9 cellular contexts compared by ENCODE assay signal in the genomic region with DNA sequence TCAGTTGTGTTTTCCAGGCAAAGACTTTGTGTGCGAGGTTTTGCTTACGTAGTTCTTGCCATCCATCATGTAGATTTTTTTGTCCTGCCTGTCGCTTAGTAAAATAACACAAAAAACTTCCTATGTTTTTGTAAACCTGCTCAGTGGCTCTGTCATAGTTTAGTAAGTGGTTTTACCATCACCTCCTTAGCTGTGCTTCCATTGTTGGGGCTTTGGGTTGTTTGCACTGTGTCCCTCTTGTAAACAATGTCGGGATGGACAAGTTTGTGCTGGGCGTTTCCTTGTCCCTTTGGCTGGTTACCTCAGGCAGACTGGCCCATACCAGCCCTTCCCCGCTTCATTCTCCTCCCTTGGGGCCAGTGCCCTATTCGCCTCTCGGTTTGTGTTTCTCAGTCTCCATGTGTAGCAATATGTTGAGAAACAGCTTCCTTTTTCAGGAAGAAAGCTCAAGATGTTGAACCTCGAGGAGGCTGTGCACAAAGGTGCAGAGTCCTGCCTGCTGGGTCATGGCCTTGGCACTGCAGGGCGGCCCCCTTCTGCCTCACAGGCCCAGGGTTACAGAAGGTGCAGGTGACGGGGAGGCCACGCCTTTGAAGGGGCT.
DNase-seq lines count a peak whose midpoint lies in the region; ATAC-seq, FAIRE-seq and TF ChIP-seq lines count a peak whose summit lies in the region.
"Had no signal": no experiment of that assay in that cellular context is flagged by ENCODE, and none has a peak within 500 bp of the region (broad histone marks: within the 10 kb centered on the region; RNA-seq: fewer than 3 reads in every experiment).

No MANE protein-coding gene starts in this region.

- H3K4me2 ChIP-seq in H1 (ENCODE audit: insufficient read depth in 1 of 2, low read depth in 2 of 2, low read length in 2 of 2) (no peak overlapping the region), smooth muscle cell (peak overlapping the region; percentile 33)

- no peak overlapping the region for H2BK20ac ChIP-seq in H1 (ENCODE audit: low read length)

- peaks cover 2 to 27% (median 16%) of the 10 kb centered on the region in 4 experiments for H3K4me1 ChIP-seq in H1 (replicated peaks in 1 of 4; ENCODE audit: control insufficient read depth in 3 of 4, insufficient read depth in 4 of 4, low read length in 3 of 4)
- H3K4me1 ChIP-seq in smooth muscle cell (ENCODE audit: low read depth): peaks cover 54% of the 10 kb centered on the region

- no peak for TF ChIP-seq POLR2A in H1 (IDR thresholded peaks at IDR 0.05; ENCODE audit: control extremely low read depth in 1 of 2, low read depth in 2 of 2, low read length in 2 of 2)

- H3K18ac ChIP-seq in H1 (ENCODE audit: extremely low read depth, low read length): 0 out of 2 replicates have a peak overlapping the region, but pooled peaks have one; percentile 6

- DNase-seq in NCI-H510A (lab: John Stamatoyannopoulos, UW) (peak; percentile 59), H1 (ENCODE audit: low read depth in 1 of 2, low spot score in 2 of 2) (no peak), smooth muscle cell (lab: John Stamatoyannopoulos, UW; ENCODE audit: unreplicated experiment) (no peak), germinal center (ENCODE audit: low spot score) (no peak)
- no peak for DNase-seq in naive thymus-derived CD8-positive, alpha-beta T cell

- no peak overlapping the region for H3K4ac ChIP-seq in H1 (replicated peaks; ENCODE audit: insufficient read length, low read depth, low read length)

- H4K91ac ChIP-seq in H1 (replicated peaks; ENCODE audit: insufficient read length, low read length): no peak overlapping the region

- H3K56ac ChIP-seq in H1 (replicated peaks; ENCODE audit: insufficient read length, low read depth, low read length): no peak overlapping the region

- H3K9ac ChIP-seq in H1 (replicated peaks in 1 of 4; ENCODE audit: extremely low read depth in 1 of 4, low read depth in 3 of 4, low read length in 3 of 4) (no peak overlapping the region), smooth muscle cell (ENCODE audit: low read depth) (no peak overlapping the region)

- WGBS in H1 (ENCODE audit: extremely low coverage in 1 of 2, insufficient coverage in 1 of 2, insufficient read length in 1 of 2, insufficient replicate concordance in 2 of 2, low coverage in 1 of 2, low lambda C conversion rate in 2 of 2, missing lambda C conversion rate in 1 of 2), 2 experiments: 85% methylated on average over 12 of the region's 12 CpGs; no CpG with 5 or more reads in 1 of the 2 experiments
- WGBS in smooth muscle cell (ENCODE audit: low lambda C conversion rate): 71% methylated on average over 12 of the region's 12 CpGs

- no peak overlapping the region for H3K23ac ChIP-seq in H1 (ENCODE audit: insufficient read length)

- H3K27ac ChIP-seq in H1 (ENCODE audit: low read depth, low read length) (no peak overlapping the region), smooth muscle cell (ENCODE audit: low read depth) (peak overlapping the region; percentile 89)

- peak overlapping the region; percentile 50; the same call in 1 of the 2 replicates for H2BK12ac ChIP-seq in H1 (ENCODE audit: low read depth, low read length)

- H3K23me2 ChIP-seq in H1 (ENCODE audit: low read depth, low read length): no peaks in the 10 kb centered on the region

- no peaks in the 10 kb centered on the region for H3K9me3 Mint-ChIP-seq in naive thymus-derived CD8-positive, alpha-beta T cell

- H3K36me3 Mint-ChIP-seq in naive thymus-derived CD8-positive, alpha-beta T cell: no peaks in the 10 kb centered on the region

- H3K4me1 Mint-ChIP-seq in naive thymus-derived CD8-positive, alpha-beta T cell: peaks cover 14 to 41% (median 23%) of the 10 kb centered on the region in 4 donors

- POLR2A ChIA-PET in H1 (lab: Charles Lee; ENCODE audit: partially characterized antibody): interaction anchor here (1.0 to 1.5 kb wide), 2 partner anchors 11 to 17 kb away, joined by 3 read pairs; no protein-coding TSS in a partner anchor
- POLR2A ChIA-PET in naive thymus-derived CD8-positive, alpha-beta T cell (lab: Charles Lee): no interaction called here

- no peak for TF ChIP-seq EP300 in H1 (IDR thresholded peaks at IDR 0.05; ENCODE audit: borderline replicate concordance in 1 of 2, low read depth in 2 of 2, low read length in 2 of 2)

- peaks cover 0 to 3% of the 10 kb centered on the region in 2 experiments for H4K20me1 ChIP-seq in H1 (replicated peaks in 1 of 2; ENCODE audit: control insufficient read depth in 1 of 2, insufficient read depth in 2 of 2, low read length in 2 of 2)
- peaks cover 63% of the 10 kb centered on the region for H4K20me1 ChIP-seq in smooth muscle cell (ENCODE audit: low read depth)

- H3K79me1 ChIP-seq in H1 (ENCODE audit: low read depth, low read length): peaks cover 15% of the 10 kb centered on the region

- H2BK120ac ChIP-seq in H1 (replicated peaks; ENCODE audit: low read depth, low read length): no peak overlapping the region

- H3K4me3 ChIP-seq in H1 (ENCODE audit: extremely low read depth in 1 of 4, insufficient read depth in 2 of 4, low read depth in 3 of 4, low read length in 4 of 4) (no peak overlapping the region), smooth muscle cell (no peak overlapping the region)

- no peak overlapping the region for H3K14ac ChIP-seq in H1 (ENCODE audit: insufficient read length)

- H2BK15ac ChIP-seq in H1 (ENCODE audit: low read length): peak overlapping the region; percentile 47; the same call in 1 of the 2 replicates

- H2BK5ac ChIP-seq in H1 (ENCODE audit: low read depth, low read length): peak overlapping the region; percentile 54

- peaks cover 45% of the 10 kb centered on the region for H3F3A ChIP-seq in smooth muscle cell (ENCODE audit: low read depth)

- TF ChIP-seq CTCF in H1 (IDR thresholded peaks at IDR 0.05; ENCODE audit: control extremely low read depth in 1 of 3, insufficient read depth in 1 of 3, low read depth in 1 of 3, low read length in 3 of 3) (no peak), smooth muscle cell (IDR thresholded peaks at IDR 0.05; ENCODE audit: borderline replicate concordance, insufficient read depth, poor library complexity, severe bottlenecking) (no peak)

- H4K5ac ChIP-seq in H1 (ENCODE audit: insufficient read length, low read depth, low read length): no peak overlapping the region

- no peak overlapping the region for H4K8ac ChIP-seq in H1 (ENCODE audit: extremely low read depth, insufficient read depth, low read length)

- no peaks in the 10 kb centered on the region for H3K36me3 ChIP-seq in H1 (ENCODE audit: control insufficient read depth in 2 of 4, insufficient read depth in 4 of 4, low read length in 3 of 4)
- H3K36me3 ChIP-seq in smooth muscle cell (ENCODE audit: low read depth): no peaks in the 10 kb centered on the region

- H3K79me2 ChIP-seq in H1 (ENCODE audit: control insufficient read depth in 1 of 2, insufficient read depth in 2 of 2, low read length in 2 of 2): peaks cover 0 to 71% of the 10 kb centered on the region in 2 experiments; a peak in 2 of 4 replicates
- peaks cover 89% of the 10 kb centered on the region for H3K79me2 ChIP-seq in smooth muscle cell (ENCODE audit: low read depth)

- H3K9me3 ChIP-seq in H1 (ENCODE audit: insufficient read depth in 2 of 2, low read depth in 1 of 2, low read length in 1 of 2) (no peaks in the 10 kb centered on the region), smooth muscle cell (replicated peaks; ENCODE audit: low read depth) (no peaks in the 10 kb centered on the region)

- H2AFZ ChIP-seq in H1 (ENCODE audit: low read length): no peak overlapping the region
- H2AFZ ChIP-seq in smooth muscle cell (ENCODE audit: low read depth): no peak overlapping the region

- peak overlapping the region in 3 of 10 donors; percentile 3 to 22 (median 15) for H3K27ac Mint-ChIP-seq in naive thymus-derived CD8-positive, alpha-beta T cell

- FAIRE-seq in H1 (lab: Jason Lieb, UNC): no peak
- FAIRE-seq: TTC549 had no signal

- CTCF ChIA-PET in H1 (lab: Charles Lee; ENCODE audit: partially characterized antibody): interaction anchor here (1.0 to 5.8 kb wide), 7 partner anchors 9 to 75 kb away, joined by 3 to 52 read pairs (median 4); partner anchors contain the start of gene KSR1

- TF ChIP-seq RAD21 in H1 (IDR thresholded peaks at IDR 0.05 in 1 of 2, conservative IDR thresholded peaks at IDR 0.05 in 1 of 2; ENCODE audit: low read depth in 2 of 2, low read length in 2 of 2): no peak

- 0 out of 2 replicates have a peak overlapping the region, but pooled peaks have one; percentile 46 for H2AK5ac ChIP-seq in H1 (ENCODE audit: low read depth, low read length)

- H3K27me3 Mint-ChIP-seq in naive thymus-derived CD8-positive, alpha-beta T cell: no peaks in the 10 kb centered on the region

- H3K27me3 ChIP-seq in H1 (replicated peaks in 1 of 4; ENCODE audit: control insufficient read depth in 3 of 4, extremely low read depth in 1 of 4, insufficient read depth in 3 of 4, low read length in 3 of 4) (no peaks in the 10 kb centered on the region), smooth muscle cell (ENCODE audit: low read depth) (no peaks in the 10 kb centered on the region)

- no peak overlapping the region for H3K4me3 Mint-ChIP-seq in naive thymus-derived CD8-positive, alpha-beta T cell

- ATAC-seq in GM19025 (IDR thresholded peaks at IDR 0.05; ENCODE audit: low read depth, unreplicated experiment) (peak; percentile 32), HG03045 (IDR thresholded peaks at IDR 0.05; ENCODE audit: unreplicated experiment) (no peak), GM19324 (IDR thresholded peaks at IDR 0.05; ENCODE audit: low FRiP score, unreplicated experiment) (no peak)
- ATAC-seq in naive thymus-derived CD8-positive, alpha-beta T cell: no peak

TF ChIP-seq in H1, 55 proteins besides CTCF, POLR2A, EP300 and RAD21 (continues in another document):
- TF ChIP-seq CHD2 (IDR thresholded peaks at IDR 0.05; ENCODE audit: low read length) (no peak), FOSL1 (IDR thresholded peaks at IDR 0.05; ENCODE audit: insufficient read depth, low read depth, low read length) (no peak), GTF2F1 (IDR thresholded peaks at IDR 0.05; ENCODE audit: borderline replicate concordance, low read depth, low read length) (no peak), SIX5 (IDR thresholded peaks at IDR 0.05; ENCODE audit: low read depth, low read length) (no peak), NRF1 (IDR thresholded peaks at IDR 0.05; ENCODE audit: low read depth, low read length) (no peak), KDM5A (IDR thresholded peaks at IDR 0.05; ENCODE audit: low read length) (no peak), KDM4A (IDR thresholded peaks at IDR 0.05; ENCODE audit: low read depth, low read length, severe bottlenecking) (no peak), ZNF274 (IDR thresholded peaks at IDR 0.05; ENCODE audit: borderline replicate concordance, extremely low read depth, low read length) (no peak), ASH2L (IDR thresholded peaks at IDR 0.05; ENCODE audit: low read length) (no peak), SP4 (IDR thresholded peaks at IDR 0.05; ENCODE audit: low read length) (no peak)
- TF ChIP-seq, protein P1, sequence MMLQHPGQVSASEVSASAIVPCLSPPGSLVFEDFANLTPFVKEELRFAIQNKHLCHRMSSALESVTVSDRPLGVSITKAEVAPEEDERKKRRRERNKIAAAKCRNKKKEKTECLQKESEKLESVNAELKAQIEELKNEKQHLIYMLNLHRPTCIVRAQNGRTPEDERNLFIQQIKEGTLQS (IDR thresholded peaks at IDR 0.05; ENCODE audit: insufficient read depth, low read depth, low read length): no peak
